18 cellular contexts compared by ENCODE assay signal in genomic region chr22:38086001-38086845, GRCh38. TPM values are rescaled to one million over a fixed set of nuclear protein-coding genes. Genes with fewer than 3 reads are reported as not detected.
"Had no signal": no experiment of that assay in that cellular context is flagged by ENCODE, and none has a peak within 500 bp of the region (broad histone marks: within the 10 kb centered on the region; RNA-seq: fewer than 3 reads in every experiment).

No MANE protein-coding gene starts in this region.

- H3K4me3 Mint-ChIP-seq: activated CD4-positive, alpha-beta T cell treated with anti-CD3 and anti-CD28 coated beads for 36 hours; activated naive CD4-positive, alpha-beta T cell treated with anti-CD3 and anti-CD28 coated beads, Interleukin-2, amount 50 U/mL, for 24 hours; dendritic cell treated with granulocyte-macrophage colony-stimulating factor and Interleukin-4, amounts not matched to agents 40 ng/mL and 50 ng/mL, for 4 days; stimulated activated naive B cell treated with anti-CD40 and anti-IgM and Interleukin-4, amounts not matched to agents 10 μg/mL and 1 μg/mL and 100 μg/mL, for 72 hours had no signal

- H3K9me3 ChIP-seq: pancreas, spleen, upper lobe of right lung had no signal

- H3K36me3 Mint-ChIP-seq: activated naive CD4-positive, alpha-beta T cell treated with anti-CD3 and anti-CD28 coated beads, Interleukin-2, amount 50 U/mL, for 24 hours had no signal

- H3K4me3 ChIP-seq: pancreas, spleen, upper lobe of right lung had no signal

- ATAC-seq: activated CD4-positive, alpha-beta T cell treated with anti-CD3 and anti-CD28 coated beads for 36 hours; left lobe of liver; pancreas; stimulated activated naive B cell treated with anti-CD40 and anti-IgM and Interleukin-4, amounts not matched to agents 10 μg/mL and 1 μg/mL and 100 μg/mL, for 72 hours; upper lobe of right lung had no signal

- H3K4me1 Mint-ChIP-seq: activated CD4-positive, alpha-beta T cell treated with anti-CD3 and anti-CD28 coated beads for 36 hours; activated naive CD4-positive, alpha-beta T cell treated with anti-CD3 and anti-CD28 coated beads, Interleukin-2, amount 50 U/mL, for 24 hours had no signal

- H3K27ac Mint-ChIP-seq: activated CD4-positive, alpha-beta T cell treated with anti-CD3 and anti-CD28 coated beads for 36 hours; activated naive CD4-positive, alpha-beta T cell treated with anti-CD3 and anti-CD28 coated beads, Interleukin-2, amount 50 U/mL, for 24 hours; dendritic cell treated with granulocyte-macrophage colony-stimulating factor and Interleukin-4, amounts not matched to agents 40 ng/mL and 50 ng/mL, for 4 days; stimulated activated naive B cell treated with anti-CD40 and anti-IgM and Interleukin-4, amounts not matched to agents 10 μg/mL and 1 μg/mL and 100 μg/mL, for 72 hours had no signal

- H3K36me3 ChIP-seq: pancreas, upper lobe of right lung had no signal

- DNase-seq: activated CD4-positive, alpha-beta T cell treated with anti-CD3 and anti-CD28 coated beads for 36 hours; activated CD4-positive, alpha-beta T cell treated with anti-CD3 and anti-CD28 coated beads, Interleukin-2, amount 50 U/mL, for 48 hours; activated gamma-delta T cell; effector memory CD4-positive, alpha-beta T cell; islet precursor cell; mammary epithelial cell; spleen; stimulated activated naive B cell treated with anti-CD40 and anti-IgM and Interleukin-4, amounts not matched to agents 10 μg/mL and 1 μg/mL and 100 μg/mL, for 72 hours; SW 1271; upper lobe of right lung had no signal

- H3K9me3 Mint-ChIP-seq: activated naive CD4-positive, alpha-beta T cell treated with anti-CD3 and anti-CD28 coated beads, Interleukin-2, amount 50 U/mL, for 24 hours; dendritic cell treated with granulocyte-macrophage colony-stimulating factor and Interleukin-4, amounts not matched to agents 40 ng/mL and 50 ng/mL, for 4 days; stimulated activated naive B cell treated with anti-CD40 and anti-IgM and Interleukin-4, amounts not matched to agents 10 μg/mL and 1 μg/mL and 100 μg/mL, for 72 hours had no signal

- H3K27ac ChIP-seq: pancreas, spleen, upper lobe of right lung had no signal

RNA-seq across cellular contexts. Expression of gene SLC16A8, which starts 2.2 kb away (rescaled TPM):
- total RNA-seq: activated CD4-positive, alpha-beta T cell treated with anti-CD3 and anti-CD28 coated beads for 36 hours; fibroblast of villous mesenchyme; left lobe of liver; mammary epithelial cell; mononuclear cell; T-helper 2 cell treated with Interferon-gamma antibody and Interleukin-4, amounts not matched to agents 100 ng/mL and 5 ng/mL, for 36 hours; upper lobe of right lung had no signal
- polyA plus RNA-seq: mammary epithelial cell had no signal

RNA-seq across cellular contexts. Expression of gene BAIAP2L2, which starts 24.3 kb away (rescaled TPM):
- total RNA-seq: cerebellum had no signal
